ENCODE assay signal across 20 cellular contexts in the genomic region with DNA sequence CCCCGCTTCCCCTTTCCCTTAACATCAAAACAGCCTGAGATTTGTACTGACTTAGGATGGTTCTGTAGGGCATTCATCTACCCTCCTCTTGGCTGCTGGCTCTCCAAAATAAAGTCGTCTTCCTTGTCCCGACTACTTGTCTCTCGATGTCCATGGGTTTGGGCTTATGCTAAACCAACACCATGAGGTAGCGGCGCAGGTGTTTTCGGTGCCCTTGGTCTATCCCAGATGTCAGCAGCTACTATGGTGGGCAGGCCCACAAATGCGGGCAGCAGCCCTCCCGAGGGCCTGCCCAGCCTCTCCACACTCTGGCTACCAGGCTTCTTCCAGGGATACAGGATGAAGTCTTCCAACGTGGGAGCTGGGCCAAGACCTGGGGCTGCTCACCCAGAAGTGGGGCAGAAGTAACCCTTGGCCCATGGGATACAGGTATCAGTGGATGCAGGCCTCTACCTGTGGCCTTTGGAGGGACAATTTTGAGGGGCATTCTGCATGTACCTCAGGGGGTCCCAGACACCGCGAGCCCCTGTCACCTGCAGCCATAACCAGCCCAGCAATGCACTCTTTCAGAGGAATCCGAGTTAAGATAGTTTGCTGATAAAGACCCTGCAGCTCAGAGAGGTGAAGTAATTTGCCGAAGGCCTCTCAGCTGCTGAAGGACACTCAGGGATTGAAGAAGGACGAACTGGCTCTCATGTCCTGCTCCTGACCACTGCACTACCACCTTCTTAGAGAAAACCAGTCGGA. TPM values are rescaled to one million over a fixed set of nuclear protein-coding genes. Genes with fewer than 3 reads are reported as not detected.
A peak's percentile ranks its signal among the peaks of the same experiment; 100 is the strongest.
DNase-seq lines count a peak whose midpoint lies in the region; ATAC-seq and TF ChIP-seq lines count a peak whose summit lies in the region.
"Had no signal": no experiment of that assay in that cellular context is flagged by ENCODE, and none has a peak within 500 bp of the region (broad histone marks: within the 10 kb centered on the region; RNA-seq: fewer than 3 reads in every experiment).

No MANE protein-coding gene starts in this region.

- POLR2A ChIA-PET in activated naive CD8-positive, alpha-beta T cell treated with anti-CD3 and anti-CD28 coated beads, Interleukin-2, amount 10 ng/mL, durations not matched to agents 7 days and 5 days (lab: Charles Lee) = no interaction called here

- peaks cover 6% of the 10 kb centered on the region for H3K27me3 Mint-ChIP-seq in activated naive CD8-positive, alpha-beta T cell treated with anti-CD3 and anti-CD28 coated beads, Interleukin-2, amount 10 ng/mL, durations not matched to agents 7 days and 5 days
- peaks cover 33% of the 10 kb centered on the region for H3K27me3 Mint-ChIP-seq in activated naive CD8-positive, alpha-beta T cell treated with anti-CD3 and anti-CD28 coated beads for 36 hours
- peaks cover 4% of the 10 kb centered on the region for H3K27me3 Mint-ChIP-seq in endodermal cell (ENCODE audit: insufficient read depth)

- H3K4ac ChIP-seq in neuronal stem cell (ENCODE audit: low read length) = no peak overlapping the region

- H3K4me1 Mint-ChIP-seq in activated naive CD8-positive, alpha-beta T cell treated with anti-CD3 and anti-CD28 coated beads, Interleukin-2, amount 10 ng/mL, durations not matched to agents 7 days and 5 days = no peaks in the 10 kb centered on the region
- no peaks in the 10 kb centered on the region for H3K4me1 Mint-ChIP-seq in activated naive CD8-positive, alpha-beta T cell treated with anti-CD3 and anti-CD28 coated beads for 36 hours
- H3K4me1 Mint-ChIP-seq in endodermal cell = no peaks in the 10 kb centered on the region
- H3K4me1 Mint-ChIP-seq: CD4-positive, alpha-beta memory T cell had no signal

- H3K36me3 Mint-ChIP-seq in activated naive CD8-positive, alpha-beta T cell treated with anti-CD3 and anti-CD28 coated beads, Interleukin-2, amount 10 ng/mL, durations not matched to agents 7 days and 5 days = no peaks in the 10 kb centered on the region
- no peaks in the 10 kb centered on the region for H3K36me3 Mint-ChIP-seq in activated naive CD8-positive, alpha-beta T cell treated with anti-CD3 and anti-CD28 coated beads for 36 hours
- H3K36me3 Mint-ChIP-seq in endodermal cell (ENCODE audit: low read depth) = no peaks in the 10 kb centered on the region
- H3K36me3 Mint-ChIP-seq: CD4-positive, alpha-beta memory T cell had no signal

- no peak overlapping the region for H3K14ac ChIP-seq in neuronal stem cell (ENCODE audit: low read length)

- H4K8ac ChIP-seq in neuronal stem cell (ENCODE audit: low read depth, low read length) = no peak overlapping the region

- H2BK120ac ChIP-seq in neuronal stem cell (ENCODE audit: low read depth, low read length) = no peak overlapping the region

- no peaks in the 10 kb centered on the region for H3K79me1 ChIP-seq in neuronal stem cell (ENCODE audit: low read depth, low read length)

- no peak overlapping the region for H2AFZ ChIP-seq in neuronal stem cell (ENCODE audit: low read length)

- no peak overlapping the region for H4K91ac ChIP-seq in neuronal stem cell (ENCODE audit: low read depth, low read length, poor library complexity)

- H3K9me3 ChIP-seq in endodermal cell (ENCODE audit: control insufficient read depth, low read length) (no peaks in the 10 kb centered on the region), neuronal stem cell (replicated peaks in 1 of 2; ENCODE audit: control insufficient read depth in 2 of 2, insufficient read depth in 1 of 2, low read depth in 1 of 2, low read length in 2 of 2) (peaks cover 0 to 4% of the 10 kb centered on the region in 2 donors)

- H3K27ac ChIP-seq in endodermal cell (ENCODE audit: low read depth, low read length) = no peak overlapping the region
- H3K27ac ChIP-seq in neuronal stem cell (replicated peaks; ENCODE audit: low read length) = no peak overlapping the region
- H3K27ac ChIP-seq: RWPE1 had no signal

- no peak overlapping the region for H3K23ac ChIP-seq in neuronal stem cell (ENCODE audit: low read depth, low read length, poor library complexity)

- no peak overlapping the region for H3K4me2 ChIP-seq in neuronal stem cell (ENCODE audit: insufficient read depth, low read length, poor library complexity, severe bottlenecking)

- no peak overlapping the region for H2BK12ac ChIP-seq in neuronal stem cell (ENCODE audit: low read length)

- H3K9ac ChIP-seq in endodermal cell (ENCODE audit: extremely low read depth, low read length, poor library complexity, severe bottlenecking) = no peak overlapping the region
- no peak overlapping the region for H3K9ac ChIP-seq in neuronal stem cell (ENCODE audit: low read depth, low read length, poor library complexity)

- H3K27me3 ChIP-seq in endodermal cell (ENCODE audit: control insufficient read depth, insufficient read depth, low read length, poor library complexity, severe bottlenecking) (no peaks in the 10 kb centered on the region), neuronal stem cell (ENCODE audit: control insufficient read depth in 3 of 3, insufficient read depth in 3 of 3, low read depth in 1 of 3, low read length in 3 of 3) (peaks cover 0 to 7% (median 0%) of the 10 kb centered on the region in 3 experiments)

- no peaks in the 10 kb centered on the region for H3K36me3 ChIP-seq in endodermal cell (ENCODE audit: control insufficient read depth, insufficient read depth, low read length)
- no peaks in the 10 kb centered on the region for H3K36me3 ChIP-seq in neuronal stem cell (replicated peaks in 1 of 2; ENCODE audit: control insufficient read depth in 2 of 2, insufficient read depth in 2 of 2, low read length in 2 of 2)
- H3K36me3 ChIP-seq: MG63 had no signal

- peaks cover 13% of the 10 kb centered on the region for H3K9me3 Mint-ChIP-seq in activated naive CD8-positive, alpha-beta T cell treated with anti-CD3 and anti-CD28 coated beads, Interleukin-2, amount 10 ng/mL, durations not matched to agents 7 days and 5 days
- H3K9me3 Mint-ChIP-seq in activated naive CD8-positive, alpha-beta T cell treated with anti-CD3 and anti-CD28 coated beads for 36 hours = peaks cover 11% of the 10 kb centered on the region
- H3K9me3 Mint-ChIP-seq in endodermal cell = peaks cover 13% of the 10 kb centered on the region

- no peak for DNase-seq in activated naive CD8-positive, alpha-beta T cell treated with anti-CD3 and anti-CD28 coated beads, Interleukin-2, amount 10 ng/mL, durations not matched to agents 7 days and 5 days
- DNase-seq in activated naive CD8-positive, alpha-beta T cell treated with anti-CD3 and anti-CD28 coated beads for 36 hours = no peak
- DNase-seq in endodermal cell (peak; percentile 27), neuronal stem cell (ENCODE audit: low spot score) (no peak), foreskin melanocyte (no peak), hippocampal formation (lab: John Stamatoyannopoulos, UW) (no peak), NCI-H187 (lab: John Stamatoyannopoulos, UW) (no peak)
- DNase-seq: AML-193; CD4-positive, alpha-beta memory T cell; GOT3; HCEC 1CT; IMR-90; KG1; NCI-H2029; NCI-H446 treated with DMSO at 0.1 percent for 48 hours had no signal

- H2BK5ac ChIP-seq in neuronal stem cell (ENCODE audit: low read length) = no peak overlapping the region

- H3K4me1 ChIP-seq in endodermal cell (ENCODE audit: control insufficient read depth, insufficient read depth, low read length) (no peaks in the 10 kb centered on the region), neuronal stem cell (ENCODE audit: control insufficient read depth in 2 of 2, insufficient read depth in 1 of 2, low read depth in 1 of 2, low read length in 2 of 2) (no peaks in the 10 kb centered on the region)

- no peak overlapping the region for H2BK15ac ChIP-seq in neuronal stem cell (ENCODE audit: low read length)

- peak overlapping the region; percentile 25 for H3K27ac Mint-ChIP-seq in activated naive CD8-positive, alpha-beta T cell treated with anti-CD3 and anti-CD28 coated beads, Interleukin-2, amount 10 ng/mL, durations not matched to agents 7 days and 5 days
- H3K27ac Mint-ChIP-seq in activated naive CD8-positive, alpha-beta T cell treated with anti-CD3 and anti-CD28 coated beads for 36 hours = no peak overlapping the region
- H3K27ac Mint-ChIP-seq in endodermal cell = no peak overlapping the region
- H3K27ac Mint-ChIP-seq: CD4-positive, alpha-beta memory T cell had no signal

- WGBS in endodermal cell (ENCODE audit: insufficient coverage in 1 of 2, insufficient read length in 1 of 2), 2 experiments = 91 to 97% methylated on average over 10 to 16 of the region's 16 CpGs
- no CpG with 5 or more reads among the region's 16 CpGs for WGBS in neuronal stem cell (ENCODE audit: extremely low coverage in 2 of 2, insufficient read length in 2 of 2, insufficient replicate concordance in 1 of 2), 2 donors

- no peak for ATAC-seq in activated naive CD8-positive, alpha-beta T cell treated with anti-CD3 and anti-CD28 coated beads, Interleukin-2, amount 10 ng/mL, durations not matched to agents 7 days and 5 days (ENCODE audit: low read depth)

- H3K4me3 Mint-ChIP-seq in activated naive CD8-positive, alpha-beta T cell treated with anti-CD3 and anti-CD28 coated beads, Interleukin-2, amount 10 ng/mL, durations not matched to agents 7 days and 5 days = no peak overlapping the region
- no peak overlapping the region for H3K4me3 Mint-ChIP-seq in activated naive CD8-positive, alpha-beta T cell treated with anti-CD3 and anti-CD28 coated beads for 36 hours
- H3K4me3 Mint-ChIP-seq in endodermal cell = no peak overlapping the region
- H3K4me3 Mint-ChIP-seq: CD4-positive, alpha-beta memory T cell had no signal

- no peak for TF ChIP-seq CTCF in endodermal cell (conservative IDR thresholded peaks at IDR 0.05)

- H3K18ac ChIP-seq in neuronal stem cell (ENCODE audit: low read length) = no peak overlapping the region

- no peak overlapping the region for H3K4me3 ChIP-seq in endodermal cell (ENCODE audit: low read length)
- H3K4me3 ChIP-seq in neuronal stem cell (ENCODE audit: low read length in 2 of 2) = no peak overlapping the region
- H3K4me3 ChIP-seq: GM12878, MG63 had no signal

- peak overlapping the region; percentile 40 for H2AK5ac ChIP-seq in neuronal stem cell (ENCODE audit: low read depth, low read length)

RNA-seq across cellular contexts. Expression of a gene that starts 47.8 kb away (rescaled TPM):
- not detected for total RNA-seq in activated naive CD8-positive, alpha-beta T cell treated with anti-CD3 and anti-CD28 coated beads, Interleukin-2, amount 10 ng/mL, durations not matched to agents 7 days and 5 days
- not detected for total RNA-seq in activated naive CD8-positive, alpha-beta T cell treated with anti-CD3 and anti-CD28 coated beads for 36 hours
- total RNA-seq in endodermal cell = under 1 TPM in 1 of 2 donors, not detected in 1; 0.18 TPM
- 1.0 TPM for polyA plus RNA-seq in endodermal cell (2013, experiment 1 of 2)
- 1.5 TPM for polyA plus RNA-seq in endodermal cell (2013, experiment 2 of 2)
- polyA plus RNA-seq in neuronal stem cell (2013, experiment 1 of 2) = 2.1 TPM
- 2.2 TPM for polyA plus RNA-seq in neuronal stem cell (2013, experiment 2 of 2)
- total RNA-seq: CD4-positive, alpha-beta memory T cell; GM12878; IMR-90; SK-MEL-5 had no signal
- polyA plus RNA-seq: AG04450; CD4-positive, alpha-beta memory T cell; GM12878; IMR-90 had no signal
